Comparison of ENCODE assay signal across 9 cellular contexts in genomic region chr7:33903770-33904679, GRCh38. TPM values are rescaled to one million over a fixed set of nuclear protein-coding genes. Genes with fewer than 3 reads are reported as not detected.
DNase-seq lines count a peak whose midpoint lies in the region; ATAC-seq and TF ChIP-seq lines count a peak whose summit lies in the region.
"Had no signal": no experiment of that assay in that cellular context is flagged by ENCODE, and none has a peak within 500 bp of the region (broad histone marks: within the 10 kb centered on the region; RNA-seq: fewer than 3 reads in every experiment).

No MANE protein-coding gene starts in this region.

- in situ Hi-C loops in astrocyte of the cerebellum (cut with HindIII; ENCODE audit: low sequenced_read_pairs), result no loop called here

- WGBS in iPS DF 6.9 (ENCODE audit: insufficient coverage, insufficient read length), result no CpG with 5 or more reads among the region's 56 CpGs
- WGBS in psoas muscle, 3 donors, result 3 to 5% (median 4%) methylated on average over 53 to 56 of the region's 56 CpGs

- H3K27ac ChIP-seq in iPS DF 6.9 (ENCODE audit: low read length) (no peak overlapping the region), psoas muscle (peak overlapping the region; percentile 57)
- H3K27ac ChIP-seq: C4-2B had no signal

- H3K4me1 ChIP-seq in iPS DF 6.9 (ENCODE audit: control insufficient read depth, insufficient read depth, low read length), result 0 out of 2 replicates have a peak, but pooled peaks cover 1% of the 10 kb centered on the region
- no peaks in the 10 kb centered on the region for H3K4me1 ChIP-seq in psoas muscle

- TF ChIP-seq CTCF in astrocyte of the cerebellum (IDR thresholded peaks at IDR 0.05; ENCODE audit: low read depth, low read length, missing control alignments) (peak; percentile 14), psoas muscle (IDR thresholded peaks at IDR 0.05) (no peak)

- H3K27me3 ChIP-seq in MG63 (no peaks in the 10 kb centered on the region), iPS DF 6.9 (ENCODE audit: control insufficient read depth, insufficient read depth, low read length) (peaks cover 16% of the 10 kb centered on the region), psoas muscle (ENCODE audit: insufficient read depth in 3 of 3, low read length in 2 of 3) (peaks cover 0 to 8% (median 0%) of the 10 kb centered on the region in 3 donors)

- intact Hi-C loops in psoas muscle (cut with DNase I), result no loop called here

- peaks cover 32% of the 10 kb centered on the region for H3K36me3 ChIP-seq in MG63
- no peaks in the 10 kb centered on the region; the same call in 1 of the 2 replicates for H3K36me3 ChIP-seq in iPS DF 6.9 (ENCODE audit: control insufficient read depth, insufficient read depth, low read length)
- H3K36me3 ChIP-seq in psoas muscle (ENCODE audit: insufficient read depth in 1 of 2, low read depth in 1 of 2), result no peaks in the 10 kb centered on the region

- H3K4me3 ChIP-seq in MG63, result peak overlapping the region; percentile 70
- peak overlapping the region; percentile 51 for H3K4me3 ChIP-seq in astrocyte of the cerebellum (ENCODE audit: low read depth, low read length)
- peak overlapping the region; percentile 71; the same call in 1 of the 2 replicates for H3K4me3 ChIP-seq in iPS DF 6.9 (ENCODE audit: low read length)
- H3K4me3 ChIP-seq in psoas muscle, result peak overlapping the region; percentile 87

- DNase-seq in NCI-H1417 (lab: John Stamatoyannopoulos, UW), result peak in 2 of 3 experiments; percentile 74 to 76
- DNase-seq in NCI-H1417 treated with DMSO at 0.1 percent for 48 hours (lab: John Stamatoyannopoulos, UW), result no peak
- DNase-seq in MG63, result peak; percentile 92
- no peak for DNase-seq in astrocyte of the cerebellum (ENCODE audit: low read depth)
- no peak for DNase-seq in iPS DF 6.9 (ENCODE audit: low read depth, low spot score)
- peak; percentile 53 to 81 for DNase-seq in psoas muscle
- no peak for DNase-seq in OCI-M1 (lab: John Stamatoyannopoulos, UW)

- H3K9me3 ChIP-seq in MG63 (no peaks in the 10 kb centered on the region), iPS DF 6.9 (ENCODE audit: control insufficient read depth, insufficient read depth, low read length) (no peaks in the 10 kb centered on the region), psoas muscle (no peaks in the 10 kb centered on the region)

- peak; percentile 51 to 76 (median 61) for ATAC-seq in psoas muscle
- ATAC-seq in HG02938 (IDR thresholded peaks at IDR 0.05; ENCODE audit: unreplicated experiment), result no peak

RNA-seq across cellular contexts. Expression of gene BMPER, which starts 1.3 kb away (rescaled TPM):
- total RNA-seq in MG63 (2014; rRNA removed; shearing (Covaris generic); ENCODE audit: low replicate concordance), result 79.2 and 110 TPM in 2 replicates
- 1 to 10 TPM; 1.9 to 7.6 (median 2.6) TPM for total RNA-seq in psoas muscle
- polyA plus RNA-seq in psoas muscle, result 1 to 10 TPM; 1.0 to 3.8 (median 1.6) TPM

Comparison
In these comparisons a context has a peak if more than half of its experiments do, and no peak if none do; other contexts are left out.
1. DNase-seq: peak in NCI-H1417 (2 of 3), MG63 (single experiment) and psoas muscle (2 of 2); none in NCI-H1417 treated with DMSO at 0.1 percent for 48 hours (single experiment), astrocyte of the cerebellum (single experiment), iPS DF 6.9 (single experiment) and OCI-M1 (single experiment).
2. Peak in every context shown above with its lines, with median percentiles within 50 percentile points of each other: H3K4me3 ChIP-seq.